Comparison of ENCODE assay signal across 20 cellular contexts in the genomic region with DNA sequence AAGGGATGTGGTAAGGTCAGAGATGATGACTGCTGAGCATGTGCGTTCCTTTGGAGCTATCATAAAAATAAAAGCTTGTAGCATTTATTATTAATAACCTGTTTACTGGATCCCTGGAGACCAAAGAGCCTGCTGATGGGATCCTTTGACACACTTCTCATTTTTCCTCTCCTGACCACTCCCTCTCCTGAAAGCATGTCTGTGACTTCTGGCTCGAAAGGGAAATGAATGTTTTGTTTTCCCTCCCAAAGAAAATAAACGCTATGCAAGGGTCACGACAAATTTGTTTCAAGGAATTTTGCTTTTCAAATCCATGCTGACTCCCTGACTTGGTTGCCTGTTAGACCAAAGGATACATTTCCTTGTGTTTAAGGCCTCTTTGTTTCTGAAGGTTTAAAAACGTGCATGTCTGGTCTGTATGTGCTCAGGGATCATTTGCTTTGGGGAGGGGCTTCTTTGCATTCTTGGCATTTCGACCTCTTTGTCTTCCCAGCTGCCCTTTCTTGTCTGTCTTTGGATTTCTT.
A peak's percentile ranks its signal among the peaks of the same experiment; 100 is the strongest.
DNase-seq lines count a peak whose midpoint lies in the region; ATAC-seq, FAIRE-seq and TF ChIP-seq lines count a peak whose summit lies in the region.
"Had no signal": no experiment of that assay in that cellular context is flagged by ENCODE, and none has a peak within 500 bp of the region (broad histone marks: within the 10 kb centered on the region; RNA-seq: fewer than 3 reads in every experiment).

No MANE protein-coding gene starts in this region.

- H3K79me2 ChIP-seq in H9 (ENCODE audit: insufficient read depth, low read length) (no peaks in the 10 kb centered on the region), parathyroid adenoma (peaks cover 13% of the 10 kb centered on the region), Karpas-422 (ENCODE audit: low read length) (no peaks in the 10 kb centered on the region)

- H3K4me3 ChIP-seq in parathyroid adenoma (ENCODE audit: low read depth, low read length) (no peak overlapping the region), Karpas-422 (ENCODE audit: low read length) (no peak overlapping the region)
- H3K4me3 ChIP-seq: GM12878, GM23248 had no signal

- no peaks in the 10 kb centered on the region for H3K27me3 Mint-ChIP-seq in H9 (ENCODE audit: low read depth)
- no peaks in the 10 kb centered on the region for H3K27me3 Mint-ChIP-seq in brain

- no peaks in the 10 kb centered on the region for H3K27me3 ChIP-seq in H9 (ENCODE audit: insufficient read depth, low read length)
- no peaks in the 10 kb centered on the region for H3K27me3 ChIP-seq in parathyroid adenoma (ENCODE audit: control insufficient read depth, insufficient read depth, low read length)
- H3K27me3 ChIP-seq in Karpas-422 (ENCODE audit: low read length) = no peaks in the 10 kb centered on the region

- peak overlapping the region; percentile 44; the same call in 1 of the 2 replicates for H3K14ac ChIP-seq in H9 (ENCODE audit: insufficient read depth, low read length)

- peak overlapping the region; percentile 77 for H4K5ac ChIP-seq in H9 (ENCODE audit: insufficient read length, low read depth, low read length)

- no peak overlapping the region for H2BK12ac ChIP-seq in H9 (ENCODE audit: insufficient read length, low read depth, low read length)

- H3K9me2 ChIP-seq in Karpas-422 (replicated peaks; ENCODE audit: insufficient read depth, low read length) = no peaks in the 10 kb centered on the region

- no peak overlapping the region for H2BK120ac ChIP-seq in H9 (ENCODE audit: low read depth, low read length, poor library complexity, severe bottlenecking)

- no peak overlapping the region for H3K23ac ChIP-seq in H9 (ENCODE audit: insufficient read length, low read depth, low read length)

- H3K9ac ChIP-seq in H9 (ENCODE audit: extremely low read depth, insufficient read length, low read length) (no peak overlapping the region), parathyroid adenoma (no peak overlapping the region), Karpas-422 (ENCODE audit: low read length) (no peak overlapping the region)
- H3K9ac ChIP-seq: GM23248 had no signal

- H2BK20ac ChIP-seq in H9 (ENCODE audit: low read depth, low read length, poor library complexity, severe bottlenecking) = peak overlapping the region; percentile 46

- H4K20me1 ChIP-seq in H9 (ENCODE audit: control insufficient read depth, insufficient read depth, insufficient read length) = no peaks in the 10 kb centered on the region
- no peaks in the 10 kb centered on the region for H4K20me1 ChIP-seq in Karpas-422 (ENCODE audit: insufficient read depth, low read depth, low read length)

- H3K23me2 ChIP-seq in H9 (ENCODE audit: insufficient read length, low read depth, low read length, poor library complexity, severe bottlenecking) = no peaks in the 10 kb centered on the region

- no peak for ATAC-seq in HG03520 (IDR thresholded peaks at IDR 0.05; ENCODE audit: unreplicated experiment)
- ATAC-seq: GM12878 had no signal

- no peaks in the 10 kb centered on the region for H3K36me3 Mint-ChIP-seq in H9 (ENCODE audit: insufficient read depth in 1 of 3, low read depth in 3 of 3)
- no peaks in the 10 kb centered on the region for H3K36me3 Mint-ChIP-seq in brain

- H2AK5ac ChIP-seq in H9 (ENCODE audit: insufficient read length, low read length) = no peak overlapping the region

- DNase-seq in H9 (peak; percentile 50), iPS DF 19.7 (ENCODE audit: low read depth, low spot score) (peak; percentile 59), GM12892 (ENCODE audit: insufficient read length) (no peak), Karpas-422 (no peak)
- no peak for DNase-seq in NK-92 treated with Interleukin-12 subunit alpha and Interleukin-12 subunit beta, amount 100 ng/mL, for 24 hours (lab: John Stamatoyannopoulos, UW)
- DNase-seq: activated CD4-positive, alpha-beta T cell treated with anti-CD3 and anti-CD28 coated beads, Interleukin-2, amount 50 U/mL, for 48 hours; activated effector memory CD4-positive, alpha-beta T cell treated with anti-CD3 and anti-CD28 coated beads, Interleukin-2, amount 50 U/mL, for 16 hours; DMS153; GM23248; NCI-H526; nucleus accumbens; RPMI8226; stimulated activated CD4-positive, alpha-beta T cell treated with anti-CD3 and anti-CD28 coated beads, Interleukin-1b, Interleukin-23, amount 100 ng/mL, for 48 hours; T-helper 9 cell had no signal

- no peak overlapping the region for H4K8ac ChIP-seq in H9 (replicated peaks; ENCODE audit: insufficient read length, low read depth, low read length)

- H4K91ac ChIP-seq in H9 (ENCODE audit: insufficient read length, low read depth, low read length) = no peak overlapping the region

- no peaks in the 10 kb centered on the region for H3K79me1 ChIP-seq in H9 (ENCODE audit: insufficient read depth, low read depth, low read length, poor library complexity, severe bottlenecking)

- H3T11ph ChIP-seq in H9 (ENCODE audit: low read length) = no peak overlapping the region

- H3K27ac Mint-ChIP-seq in H9 (peak overlapping the region; percentile 59 to 97 (median 96)), brain (peak overlapping the region in 4 of 5 experiments; percentile 18 to 76 (median 68))

- H3K9me3 Mint-ChIP-seq in H9 = no peaks in the 10 kb centered on the region
- no peaks in the 10 kb centered on the region for H3K9me3 Mint-ChIP-seq in brain

- H3K4me2 ChIP-seq in H9 (ENCODE audit: insufficient read depth, insufficient read length, low read length) = peak overlapping the region; percentile 27
- peak overlapping the region; percentile 36 for H3K4me2 ChIP-seq in parathyroid adenoma (ENCODE audit: low read length)
- H3K4me2 ChIP-seq in Karpas-422 (ENCODE audit: low read depth, low read length, poor library complexity, severe bottlenecking) = no peak overlapping the region

- no peak overlapping the region for H2AFZ ChIP-seq in H9 (ENCODE audit: low read length)
- no peak overlapping the region for H2AFZ ChIP-seq in parathyroid adenoma
- H2AFZ ChIP-seq in Karpas-422 (ENCODE audit: low read length) = no peak overlapping the region
- H2AFZ ChIP-seq: GM23248 had no signal

- peak overlapping the region; percentile 57 for H3K27ac ChIP-seq in H9 (ENCODE audit: insufficient read length, low read depth, low read length)
- peak overlapping the region; percentile 2 for H3K27ac ChIP-seq in parathyroid adenoma
- H3K27ac ChIP-seq in Karpas-422 (ENCODE audit: low read length) = no peak overlapping the region
- H3K27ac ChIP-seq: GM23248 had no signal

- TF ChIP-seq CTCF in H9 (conservative IDR thresholded peaks at IDR 0.05) (no peak), brain (conservative IDR thresholded peaks at IDR 0.05) (no peak), parathyroid adenoma (IDR thresholded peaks at IDR 0.05) (no peak)

- no peaks in the 10 kb centered on the region for H3K36me3 ChIP-seq in parathyroid adenoma (ENCODE audit: control insufficient read depth, insufficient read depth, low read length)
- H3K36me3 ChIP-seq in Karpas-422 (ENCODE audit: insufficient read depth, low read length) = no peaks in the 10 kb centered on the region

- no peak overlapping the region for H2BK15ac ChIP-seq in H9 (ENCODE audit: low read depth, low read length)

- H3K4me1 ChIP-seq in H9 (ENCODE audit: insufficient read depth, low read length) (peaks cover 9% of the 10 kb centered on the region; the same call in 1 of the 2 replicates), parathyroid adenoma (peaks cover 48% of the 10 kb centered on the region), Karpas-422 (ENCODE audit: low read length) (peaks cover 8% of the 10 kb centered on the region)

- no peak for TF ChIP-seq POLR2A in GM12892 (IDR thresholded peaks at IDR 0.05; ENCODE audit: low read depth, low read length)

- H3K4me1 Mint-ChIP-seq in H9 (peaks cover 47 to 48% of the 10 kb centered on the region in 2 experiments), brain (peaks cover 75% of the 10 kb centered on the region)

- FAIRE-seq in GM12892 (lab: Jason Lieb, UNC) = no peak
- FAIRE-seq: bronchial epithelial cell, GM12878, islet of Langerhans had no signal

- no CpG with 5 or more reads among the region's 6 CpGs for whole genome bisulfite sequencing in H9 (ENCODE audit: extremely low coverage, insufficient read length, low lambda C conversion rate)

- no peak overlapping the region for H3K4ac ChIP-seq in H9 (ENCODE audit: low read depth, low read length)

- H3K18ac ChIP-seq in H9 (ENCODE audit: insufficient read length, low read depth, low read length) = peak overlapping the region; percentile 77

- H2BK5ac ChIP-seq in H9 (ENCODE audit: insufficient read length, low read length) = no peak overlapping the region

- H3K4me3 Mint-ChIP-seq in H9 (peak overlapping the region in 1 of 2 experiments; percentile 4; a peak in 1 of 5 replicates), brain (peak overlapping the region in 1 of 5 experiments; percentile 31)

- no peak overlapping the region for H3K56ac ChIP-seq in H9 (ENCODE audit: insufficient read length, low read depth, low read length)

- no peaks in the 10 kb centered on the region for H3K9me3 ChIP-seq in H9 (ENCODE audit: control insufficient read depth, low read depth, low read length)
- H3K9me3 ChIP-seq in parathyroid adenoma (ENCODE audit: control insufficient read depth, low read length) = no peaks in the 10 kb centered on the region
- no peaks in the 10 kb centered on the region for H3K9me3 ChIP-seq in Karpas-422 (ENCODE audit: low read length)

Comparison
In these comparisons a context has a peak if more than half of its experiments do, and no peak if none do; other contexts are left out.
1. DNase-seq: peak in H9 (single experiment) and iPS DF 19.7 (single experiment); none in GM12892 (single experiment), NK-92 treated with Interleukin-12 subunit alpha and Interleukin-12 subunit beta, amount 100 ng/mL, for 24 hours (single experiment) and Karpas-422 (single experiment).